In the genomic region with DNA sequence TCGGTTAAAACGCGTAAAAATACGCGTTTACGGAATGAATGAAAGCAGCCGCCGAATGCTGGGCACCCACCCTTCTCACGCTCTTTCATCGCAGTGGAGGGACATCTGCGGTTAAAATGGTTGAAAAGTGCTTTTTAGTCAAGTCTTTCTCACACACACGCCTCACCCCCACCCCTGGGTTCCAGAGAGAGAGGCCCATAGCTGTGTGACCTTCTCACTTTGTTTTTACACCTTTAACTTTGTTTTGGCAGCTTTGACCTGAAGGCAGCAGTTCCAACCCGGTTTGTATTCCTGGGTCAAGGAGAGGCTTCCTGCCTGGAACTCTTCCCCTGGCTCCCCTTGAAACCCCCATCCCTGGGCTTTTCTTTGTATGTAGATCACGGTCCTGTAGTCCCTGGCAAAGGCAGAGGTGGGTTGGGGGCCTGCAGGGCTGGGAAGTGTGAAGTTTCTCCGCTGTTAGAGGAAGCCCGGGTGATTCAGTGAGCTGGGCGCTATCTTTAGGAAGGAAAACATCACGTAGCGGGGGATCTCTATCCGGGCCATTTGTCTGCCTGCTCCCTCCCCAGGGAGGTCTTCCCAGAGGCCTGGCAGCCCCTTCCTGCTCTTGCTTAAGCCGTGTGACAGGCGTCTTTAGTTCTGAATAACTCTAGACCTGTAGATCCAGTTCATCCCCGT, we compare ENCODE assay signal across 13 cellular contexts. TPM values are rescaled to one million over a fixed set of nuclear protein-coding genes. Genes with fewer than 3 reads are reported as not detected.
DNase-seq lines count a peak whose midpoint lies in the region; ATAC-seq and TF ChIP-seq lines count a peak whose summit lies in the region.
"Had no signal": no experiment of that assay in that cellular context is flagged by ENCODE, and none has a peak within 500 bp of the region (broad histone marks: within the 10 kb centered on the region; RNA-seq: fewer than 3 reads in every experiment).

No MANE protein-coding gene starts in this region.

- peak overlapping the region; percentile 74 for H3K27ac Mint-ChIP-seq in endodermal cell
- H3K27ac Mint-ChIP-seq: CD4-positive, CD25-positive, alpha-beta regulatory T cell; naive B cell had no signal

- H3K4me1 Mint-ChIP-seq in endodermal cell = peaks cover 58% of the 10 kb centered on the region
- H3K4me1 Mint-ChIP-seq: naive B cell had no signal

- H3K4me1 ChIP-seq in endodermal cell (ENCODE audit: control insufficient read depth, insufficient read depth, low read length) = peaks cover 25% of the 10 kb centered on the region

- no peaks in the 10 kb centered on the region for H3K9me3 Mint-ChIP-seq in endodermal cell
- H3K9me3 Mint-ChIP-seq: CD4-positive, CD25-positive, alpha-beta regulatory T cell; naive B cell had no signal

- peak; percentile 39 for DNase-seq in OCI-M2 (lab: John Stamatoyannopoulos, UW; ENCODE audit: unreplicated experiment)
- DNase-seq in endodermal cell = peak; percentile 95
- DNase-seq in iris pigment epithelial cell (ENCODE audit: low read depth) = peak; percentile 46
- no peak for DNase-seq in sciatic nerve (ENCODE audit: low spot score)
- no peak for DNase-seq in stimulated activated CD4-positive, alpha-beta T cell treated with anti-CD3 and anti-CD28 coated beads, Interleukin-4, amount 100 ng/mL, for 24 hours
- no peak for DNase-seq in activated T-cell treated with anti-CD3 and anti-CD28 coated beads for 4 hours
- DNase-seq: CD4-positive, CD25-positive, alpha-beta regulatory T cell; dorsolateral prefrontal cortex; naive B cell; NCI-H2171; NK-92 treated with Interleukin-12 subunit alpha and Interleukin-12 subunit beta, amount 100 ng/mL, for 24 hours had no signal

- 33 to 47% methylated on average over 19 to 23 of the region's 23 CpGs for WGBS in endodermal cell (ENCODE audit: insufficient coverage in 1 of 2, insufficient read length in 1 of 2), 2 experiments

- H3K9me3 ChIP-seq in endodermal cell (ENCODE audit: control insufficient read depth, low read length) = peaks cover 7% of the 10 kb centered on the region

- H3K36me3 ChIP-seq in endodermal cell (ENCODE audit: control insufficient read depth, insufficient read depth, low read length) = peaks cover 8% of the 10 kb centered on the region

- no peaks in the 10 kb centered on the region for H3K27me3 Mint-ChIP-seq in endodermal cell (ENCODE audit: insufficient read depth)
- H3K27me3 Mint-ChIP-seq: CD4-positive, CD25-positive, alpha-beta regulatory T cell had no signal

- peak overlapping the region; percentile 8 for H3K9ac ChIP-seq in endodermal cell (ENCODE audit: extremely low read depth, low read length, poor library complexity, severe bottlenecking)

- no peak for TF ChIP-seq CTCF in endodermal cell (conservative IDR thresholded peaks at IDR 0.05)

- intact Hi-C loops in sciatic nerve (cut with DNase I) = no loop called here

- H3K4me3 Mint-ChIP-seq in endodermal cell = peak overlapping the region; percentile 30
- H3K4me3 Mint-ChIP-seq: CD4-positive, CD25-positive, alpha-beta regulatory T cell; naive B cell had no signal

- no peak overlapping the region for H3K4me3 ChIP-seq in endodermal cell (ENCODE audit: low read length)
- H3K4me3 ChIP-seq: dorsolateral prefrontal cortex had no signal

- no peaks in the 10 kb centered on the region for H3K27me3 ChIP-seq in endodermal cell (ENCODE audit: control insufficient read depth, insufficient read depth, low read length, poor library complexity, severe bottlenecking)
- H3K27me3 ChIP-seq: dorsolateral prefrontal cortex had no signal

- peaks cover 23% of the 10 kb centered on the region for H3K36me3 Mint-ChIP-seq in endodermal cell (ENCODE audit: low read depth)
- H3K36me3 Mint-ChIP-seq: CD4-positive, CD25-positive, alpha-beta regulatory T cell; naive B cell had no signal

- H3K27ac ChIP-seq in endodermal cell (ENCODE audit: low read depth, low read length) = peak overlapping the region; percentile 12
- H3K27ac ChIP-seq: dorsolateral prefrontal cortex had no signal

- ATAC-seq in sciatic nerve = peak; percentile 61
- no peak for ATAC-seq in activated CD4-positive, CD25-positive, alpha-beta regulatory T cell treated with anti-CD3 and anti-CD28 coated beads, Interleukin-2, amount 50 U/mL, for 24 hours
- no peak for ATAC-seq in GM19324 (IDR thresholded peaks at IDR 0.05; ENCODE audit: low FRiP score, unreplicated experiment)

RNA-seq across cellular contexts. Expression of a gene that starts 29.6 kb away (rescaled TPM):
- total RNA-seq in endodermal cell = 100 to 1,000 TPM in 1 of 2 donors, 10 to 100 TPM in 1; 70.2 to 164 TPM
- polyA plus RNA-seq in endodermal cell (2013, experiment 1 of 2) = 27.0 TPM
- 29.6 TPM for polyA plus RNA-seq in endodermal cell (2013, experiment 2 of 2)
- 59.3 TPM for total RNA-seq in sciatic nerve
- polyA plus RNA-seq: CD4-positive, CD25-positive, alpha-beta regulatory T cell had no signal

Comparison
In these comparisons a context has a peak if more than half of its experiments do, and no peak if none do; other contexts are left out.
1. DNase-seq: peak in OCI-M2 (single experiment), endodermal cell (single experiment) and iris pigment epithelial cell (single experiment); none in sciatic nerve (single experiment), stimulated activated CD4-positive, alpha-beta T cell treated with anti-CD3 and anti-CD28 coated beads, Interleukin-4, amount 100 ng/mL, for 24 hours (single experiment) and activated T-cell treated with anti-CD3 and anti-CD28 coated beads for 4 hours (single experiment).